Comparison of ENCODE assay signal across 8 cellular contexts in the genomic region with DNA sequence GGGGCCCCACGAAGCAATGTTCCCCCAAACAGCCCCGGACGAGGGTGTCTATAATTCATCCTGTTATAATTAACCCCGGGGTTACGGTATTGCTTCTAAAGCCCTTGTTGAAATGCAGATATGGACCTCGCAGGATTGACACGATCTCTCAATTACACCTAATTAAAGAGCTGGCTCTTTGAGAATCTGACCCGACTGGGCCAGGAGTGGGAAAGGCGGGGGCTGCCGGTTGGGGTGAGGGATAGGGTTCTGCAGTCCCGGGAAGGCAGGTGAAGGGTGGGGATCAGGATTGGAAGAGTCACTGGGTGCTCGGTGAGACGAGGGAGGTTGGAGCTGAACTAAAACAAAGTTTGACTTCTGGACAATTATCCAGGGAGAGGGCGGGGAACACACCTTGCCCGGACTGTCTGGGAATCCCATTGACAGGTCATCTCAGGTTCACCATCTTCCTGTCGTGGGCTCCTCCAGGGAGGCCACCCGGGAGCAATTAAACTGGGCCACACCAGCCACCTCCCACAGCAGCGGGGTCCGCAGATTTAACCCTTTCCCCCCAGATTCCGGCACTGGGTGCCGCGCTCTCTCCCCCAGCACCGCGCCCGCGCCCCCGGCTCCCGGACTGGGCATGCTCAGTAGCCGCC. TPM values are rescaled to one million over a fixed set of nuclear protein-coding genes. Genes with fewer than 3 reads are reported as not detected.
A peak's percentile ranks its signal among the peaks of the same experiment; 100 is the strongest.
DNase-seq lines count a peak whose midpoint lies in the region; TF ChIP-seq lines count a peak whose summit lies in the region.

No MANE protein-coding gene starts in this region.

- TF ChIP-seq CTCF in mesothelial cell of epicardium (IDR thresholded peaks at IDR 0.05; ENCODE audit: unreplicated experiment) = no peak

- H3K9me3 Mint-ChIP-seq in mesothelial cell of epicardium = no peaks in the 10 kb centered on the region

- H3K27me3 Mint-ChIP-seq in mesothelial cell of epicardium (ENCODE audit: low read depth) = peaks cover 94% of the 10 kb centered on the region

- H3K27ac Mint-ChIP-seq in mesothelial cell of epicardium = no peak overlapping the region

- DNase-seq in ELF-1 (ENCODE audit: low read depth, low spot score) = peak; percentile 30
- peak; percentile 15 for DNase-seq in HuH-7.5 (ENCODE audit: low spot score)
- DNase-seq in central memory CD4-positive, alpha-beta T cell = peak; percentile 8
- no peak for DNase-seq in mesothelial cell of epicardium (ENCODE audit: low spot score in 2 of 2, unreplicated experiment in 2 of 2)
- DNase-seq in superior temporal gyrus (ENCODE audit: extremely low spot score) = no peak
- no peak for DNase-seq in activated gamma-delta T cell (lab: John Stamatoyannopoulos, UW)
- DNase-seq in cerebellar nuclear complex (lab: John Stamatoyannopoulos, UW) = no peak
- no peak for DNase-seq in AML-193 (lab: John Stamatoyannopoulos, UW)

- H3K4me1 Mint-ChIP-seq in mesothelial cell of epicardium = peaks cover 21% of the 10 kb centered on the region

- peak overlapping the region; percentile 79 for H3K4me3 Mint-ChIP-seq in mesothelial cell of epicardium

- H3K36me3 Mint-ChIP-seq in mesothelial cell of epicardium = no peaks in the 10 kb centered on the region

RNA-seq across cellular contexts. Expression of a gene that starts 0.4 kb away (rescaled TPM):
- 0.69 to 0.75 TPM (median 0.73 TPM) in 3 replicates for total RNA-seq in mesothelial cell of epicardium

RNA-seq across cellular contexts. Expression of a gene that starts 25.0 kb away (rescaled TPM):
- total RNA-seq in mesothelial cell of epicardium = 5.5 to 7.2 TPM (median 7.1 TPM) in 3 replicates

Comparison
In these comparisons a context has a peak if more than half of its experiments do, and no peak if none do; other contexts are left out.
1. DNase-seq: peak in ELF-1 (single experiment), HuH-7.5 (single experiment) and central memory CD4-positive, alpha-beta T cell (single experiment); none in mesothelial cell of epicardium (0 of 2), superior temporal gyrus (single experiment), activated gamma-delta T cell (single experiment), cerebellar nuclear complex (0 of 2) and AML-193 (0 of 2).